23 cellular contexts compared by ENCODE assay signal in the genomic region with DNA sequence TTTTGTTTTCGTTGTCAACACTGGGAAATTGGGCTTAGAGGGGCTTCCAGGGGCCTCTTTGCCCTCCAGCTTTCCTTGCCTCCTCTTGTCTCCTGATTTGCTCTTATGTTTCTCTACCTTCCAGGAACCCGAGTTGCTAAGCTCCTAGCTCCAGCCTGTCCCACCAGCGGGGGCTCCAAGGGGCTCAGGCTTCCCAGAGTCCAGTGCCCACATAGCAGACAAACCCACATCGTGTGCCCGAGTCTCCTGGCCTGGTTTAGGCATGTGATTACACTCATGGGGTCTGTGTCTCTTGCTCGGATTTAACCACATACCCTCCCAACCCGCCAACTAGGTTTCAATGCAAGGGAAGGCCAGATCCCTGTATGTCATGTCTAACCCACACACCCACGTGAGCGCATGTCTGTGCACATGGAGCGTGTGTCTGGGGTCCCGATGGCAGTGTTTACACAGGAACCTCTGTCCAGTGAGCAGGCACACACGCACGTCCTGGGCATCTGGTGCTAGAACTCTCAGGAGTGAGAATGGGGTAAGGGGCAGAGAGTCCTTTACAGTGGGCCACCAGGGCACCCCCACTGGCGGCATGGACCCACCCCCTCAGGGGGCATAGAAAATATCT.
"Had no signal": no experiment of that assay in that cellular context is flagged by ENCODE, and none has a peak within 500 bp of the region (broad histone marks: within the 10 kb centered on the region; RNA-seq: fewer than 3 reads in every experiment).

No MANE protein-coding gene starts in this region.

- H3K4me3 ChIP-seq: ascending aorta, breast epithelium, lung, prostate gland, skin epidermis, testis, upper lobe of right lung had no signal

- H3K36me3 ChIP-seq: ascending aorta, breast epithelium, prostate gland, upper lobe of right lung had no signal

- H3K4me3 Mint-ChIP-seq: nephron, T-helper 17 cell had no signal

- ATAC-seq: right cardiac atrium, T-helper 17 cell had no signal

- H3K27me3 ChIP-seq: ascending aorta, breast epithelium, testis, upper lobe of right lung had no signal

- H3K27me3 Mint-ChIP-seq: T-helper 17 cell had no signal

- DNase-seq: activated CD4-positive, alpha-beta T cell treated with anti-CD3 and anti-CD28 coated beads for 1 hour; activated CD8-positive, alpha-beta memory T cell treated with anti-CD3 and anti-CD28 coated beads for 24 hours; activated CD8-positive, alpha-beta memory T cell treated with anti-CD3 and anti-CD28 coated beads, Interleukin-2, amount 50 U/mL, for 48 hours; activated effector memory CD4-positive, alpha-beta T cell treated with anti-CD3 and anti-CD28 coated beads, Interleukin-2, amount 50 U/mL, for 16 hours; activated naive CD4-positive, alpha-beta T cell treated with anti-CD3 and anti-CD28 coated beads, Interleukin-2, amount 50 U/mL, for 16 hours; cerebellar nuclear complex; cortex of kidney; stimulated activated CD4-positive, alpha-beta T cell treated with anti-CD3 and anti-CD28 coated beads, Interleukin-15, amount 100 ng/mL, for 24 hours; stimulated activated CD4-positive, alpha-beta T cell treated with anti-CD3 and anti-CD28 coated beads, Interleukin-2, amount 100 ng/mL, for 48 hours; T-helper 17 cell; upper lobe of right lung had no signal

- FAIRE-seq: endometrium, frontal cortex, keratinocyte had no signal

- H3K27ac Mint-ChIP-seq: nephron, T-helper 17 cell had no signal

- H3K4me1 ChIP-seq: ascending aorta, prostate gland had no signal

- H3K27ac ChIP-seq: ascending aorta, prostate gland, testis, upper lobe of right lung, VCaP had no signal

- H3K9me3 ChIP-seq: ascending aorta, breast epithelium, prostate gland, testis, upper lobe of right lung had no signal

- H3K9me3 Mint-ChIP-seq: nephron had no signal
